Comparison of ENCODE assay signal across 9 cellular contexts in genomic region chr13:67416047-67416925, GRCh38.
DNase-seq lines count a peak whose midpoint lies in the region; ATAC-seq and TF ChIP-seq lines count a peak whose summit lies in the region.
"Had no signal": no experiment of that assay in that cellular context is flagged by ENCODE, and none has a peak within 500 bp of the region (broad histone marks: within the 10 kb centered on the region; RNA-seq: fewer than 3 reads in every experiment).

No MANE protein-coding gene starts in this region.

- ATAC-seq in GM19452 (IDR thresholded peaks at IDR 0.05; ENCODE audit: unreplicated experiment), result peak; percentile 58
- ATAC-seq in stimulated activated naive B cell treated with anti-CD40 and anti-IgM and Interleukin-4, amounts not matched to agents 10 μg/mL and 1 μg/mL and 100 μg/mL, for 72 hours (replicated peaks), result peak; percentile 51 to 63

- H3K27ac Mint-ChIP-seq in stimulated activated naive B cell treated with anti-CD40 and anti-IgM and Interleukin-4, amounts not matched to agents 10 μg/mL and 1 μg/mL and 100 μg/mL, for 72 hours, result no peak overlapping the region
- no peak overlapping the region for H3K27ac Mint-ChIP-seq in T-helper 2 cell treated with Interferon-gamma antibody and Interleukin-4, amounts not matched to agents 5 μg/mL and 100 μg/mL, for 36 hours

- H3K36me3 Mint-ChIP-seq in stimulated activated naive B cell treated with anti-CD40 and anti-IgM and Interleukin-4, amounts not matched to agents 10 μg/mL and 1 μg/mL and 100 μg/mL, for 72 hours, result no peaks in the 10 kb centered on the region
- H3K36me3 Mint-ChIP-seq in T-helper 2 cell treated with Interferon-gamma antibody and Interleukin-4, amounts not matched to agents 5 μg/mL and 100 μg/mL, for 36 hours (ENCODE audit: low read depth), result no peaks in the 10 kb centered on the region

- no peaks in the 10 kb centered on the region for H3K27me3 ChIP-seq in ovary

- H3K4me1 ChIP-seq in ovary (ENCODE audit: insufficient read depth), result no peaks in the 10 kb centered on the region

- no peak overlapping the region for H3K27ac ChIP-seq in ovary

- TF ChIP-seq CTCF in LNCAP (IDR thresholded peaks at IDR 0.05), result peak; percentile 78
- no peak for TF ChIP-seq CTCF in ovary (IDR thresholded peaks at IDR 0.05)

- WGBS in ovary, 3 donors, result 72 to 82% (median 75%) methylated on average over 8 to 9 of the region's 9 CpGs

- no peaks in the 10 kb centered on the region for H3K4me1 Mint-ChIP-seq in stimulated activated naive B cell treated with anti-CD40 and anti-IgM and Interleukin-4, amounts not matched to agents 10 μg/mL and 1 μg/mL and 100 μg/mL, for 72 hours
- H3K4me1 Mint-ChIP-seq in T-helper 2 cell treated with Interferon-gamma antibody and Interleukin-4, amounts not matched to agents 5 μg/mL and 100 μg/mL, for 36 hours (ENCODE audit: low read depth), result no peaks in the 10 kb centered on the region
- H3K4me1 Mint-ChIP-seq: central memory CD8-positive, alpha-beta T cell had no signal

- no peak overlapping the region for H3K4me3 ChIP-seq in ovary

- intact Hi-C loops in ovary (cut with DNase I), result no loop called here

- H3K27me3 Mint-ChIP-seq in stimulated activated naive B cell treated with anti-CD40 and anti-IgM and Interleukin-4, amounts not matched to agents 10 μg/mL and 1 μg/mL and 100 μg/mL, for 72 hours, result no peaks in the 10 kb centered on the region
- no peaks in the 10 kb centered on the region for H3K27me3 Mint-ChIP-seq in T-helper 2 cell treated with Interferon-gamma antibody and Interleukin-4, amounts not matched to agents 5 μg/mL and 100 μg/mL, for 36 hours (ENCODE audit: low read depth)
- H3K27me3 Mint-ChIP-seq: central memory CD8-positive, alpha-beta T cell had no signal

- peak; percentile 43 for DNase-seq in AG08395 (ENCODE audit: low spot score)
- DNase-seq in erythroblast (lab: John Stamatoyannopoulos, UW), result peak; percentile 5 to 13
- no peak for DNase-seq in stimulated activated naive B cell treated with anti-CD40 and anti-IgM and Interleukin-4, amounts not matched to agents 10 μg/mL and 1 μg/mL and 100 μg/mL, for 72 hours
- DNase-seq in ovary, result no peak
- DNase-seq in T-helper 2 cell treated with Interferon-gamma antibody and Interleukin-4, amounts not matched to agents 5 μg/mL and 100 μg/mL, for 36 hours (ENCODE audit: low spot score), result no peak
- DNase-seq in NCI-H774 (lab: John Stamatoyannopoulos, UW), result no peak

- H3K9me3 Mint-ChIP-seq in stimulated activated naive B cell treated with anti-CD40 and anti-IgM and Interleukin-4, amounts not matched to agents 10 μg/mL and 1 μg/mL and 100 μg/mL, for 72 hours, result peaks cover 0 to 2% of the 10 kb centered on the region in 2 donors
- no peaks in the 10 kb centered on the region for H3K9me3 Mint-ChIP-seq in T-helper 2 cell treated with Interferon-gamma antibody and Interleukin-4, amounts not matched to agents 5 μg/mL and 100 μg/mL, for 36 hours

- TF ChIP-seq POLR2A in erythroblast (IDR thresholded peaks at IDR 0.05; ENCODE audit: low read length), result no peak
- TF ChIP-seq POLR2A in ovary (IDR thresholded peaks at IDR 0.05), result no peak

- H3K36me3 ChIP-seq in ovary, result no peaks in the 10 kb centered on the region

- H3K9me3 ChIP-seq in ovary, result no peaks in the 10 kb centered on the region

- no peak for TF ChIP-seq EP300 in ovary (IDR thresholded peaks at IDR 0.05)

- no peak overlapping the region for H3K4me3 Mint-ChIP-seq in stimulated activated naive B cell treated with anti-CD40 and anti-IgM and Interleukin-4, amounts not matched to agents 10 μg/mL and 1 μg/mL and 100 μg/mL, for 72 hours
- H3K4me3 Mint-ChIP-seq in T-helper 2 cell treated with Interferon-gamma antibody and Interleukin-4, amounts not matched to agents 5 μg/mL and 100 μg/mL, for 36 hours, result no peak overlapping the region
- H3K4me3 Mint-ChIP-seq: central memory CD8-positive, alpha-beta T cell had no signal

Comparison
In these comparisons a context has a peak if more than half of its experiments do, and no peak if none do; other contexts are left out.
1. DNase-seq: peak in AG08395 (single experiment) and erythroblast (2 of 2); none in stimulated activated naive B cell treated with anti-CD40 and anti-IgM and Interleukin-4, amounts not matched to agents 10 μg/mL and 1 μg/mL and 100 μg/mL, for 72 hours (single experiment), ovary (0 of 5), T-helper 2 cell treated with Interferon-gamma antibody and Interleukin-4, amounts not matched to agents 5 μg/mL and 100 μg/mL, for 36 hours (single experiment) and NCI-H774 (single experiment).